In genomic region chr12:121689430-121689829, GRCh38 we compare ENCODE assay signal across 2 cellular contexts.
A peak's percentile ranks its signal among the peaks of the same experiment; 100 is the strongest.
TF ChIP-seq lines count a peak whose summit lies in the region.

No MANE protein-coding gene starts in this region.

TF ChIP-seq in HepG2, 621 proteins besides CTCF, POLR2A, EP300 and RAD21:
- 0 out of 2 replicates have a peak, but pooled peaks have one; percentile 2 for TF ChIP-seq CREB1 (IDR thresholded peaks at IDR 0.05)
- TF ChIP-seq CREB1 (CRISPR knock-in tag; IDR thresholded peaks at IDR 0.05), result no peak
- TF ChIP-seq CEBPZ (IDR thresholded peaks at IDR 0.05; ENCODE audit: low read length), result no peak
- TF ChIP-seq ZNF121 (CRISPR knock-in tag; IDR thresholded peaks at IDR 0.05), result peak; percentile 58; the same call in 1 of the 2 replicates
- no peak for TF ChIP-seq HINFP (CRISPR knock-in tag; IDR thresholded peaks at IDR 0.05; ENCODE audit: low read depth)
- no peak for TF ChIP-seq DMTF1 (CRISPR knock-in tag; IDR thresholded peaks at IDR 0.05)
- TF ChIP-seq PLRG1 (conservative IDR thresholded peaks at IDR 0.05), result no peak
- no peak for TF ChIP-seq ZNF761 (CRISPR knock-in tag; conservative IDR thresholded peaks at IDR 0.05)

TF ChIP-seq in endothelial cell of umbilical vein, 7 proteins besides CTCF, POLR2A, EP300 and RAD21:
- TF ChIP-seq EZH2 (IDR thresholded peaks at IDR 0.05; ENCODE audit: borderline replicate concordance, low read depth, low read length, severe bottlenecking), result no peak
- TF ChIP-seq POLR2AphosphoS5 (IDR thresholded peaks at IDR 0.05; ENCODE audit: insufficient read depth, low read depth, low read length), result no peak
- no peak for TF ChIP-seq MAX (IDR thresholded peaks at IDR 0.05; ENCODE audit: insufficient read depth, insufficient read length)
- TF ChIP-seq GATA2 (IDR thresholded peaks at IDR 0.05; ENCODE audit: insufficient read depth, insufficient read length, low read depth, low read length), result no peak
- TF ChIP-seq JUN (IDR thresholded peaks at IDR 0.05; ENCODE audit: borderline replicate concordance, insufficient read depth, insufficient read length, low read depth), result no peak
- TF ChIP-seq MYC (IDR thresholded peaks at IDR 0.05; ENCODE audit: low read depth, low read length), result no peak
TF ChIP-seq in endothelial cell of umbilical vein: peak in this region for 0.
